24 cellular contexts compared by ENCODE assay signal in genomic region chr2:199018826-199019225, GRCh38.
"Had no signal": no experiment of that assay in that cellular context is flagged by ENCODE, and none has a peak within 500 bp of the region (broad histone marks: within the 10 kb centered on the region; RNA-seq: fewer than 3 reads in every experiment).

No MANE protein-coding gene starts in this region.

- FAIRE-seq: endometrium had no signal

- H3K27ac ChIP-seq: body of pancreas, cardiac muscle cell, hepatocyte, left ventricle myocardium inferior, neural progenitor cell, prostate gland, tibial nerve, VCaP had no signal

- H3K27me3 ChIP-seq: body of pancreas, cardiac muscle cell, neural progenitor cell, tibial nerve had no signal

- H3K4me3 ChIP-seq: body of pancreas, cardiac muscle cell, hepatocyte, left ventricle myocardium inferior, neural progenitor cell, prostate gland, tibial nerve had no signal

- H3K4me3 Mint-ChIP-seq: activated CD4-positive, alpha-beta memory T cell treated with anti-CD3 and anti-CD28 coated beads, Interleukin-2, amount 10 ng/mL, durations not matched to agents 7 days and 5 days; activated CD4-positive, alpha-beta T cell treated with anti-CD3 and anti-CD28 coated beads, Interleukin-2, amount 10 ng/mL, durations not matched to agents 24 days and 14 days; activated naive CD4-positive, alpha-beta T cell treated with anti-CD3 and anti-CD28 coated beads for 36 hours; activated naive CD8-positive, alpha-beta T cell treated with anti-CD3 and anti-CD28 coated beads, Interleukin-2, amount 10 ng/mL, durations not matched to agents 7 days and 5 days; activated T-cell treated with anti-CD3 and anti-CD28 coated beads, Interleukin-2, amount 50 U/mL, for 72 hours; immature natural killer cell; naive thymus-derived CD8-positive, alpha-beta T cell; neural progenitor cell; stimulated activated effector memory CD8-positive, alpha-beta T cell treated with anti-CD3 and anti-CD28 coated beads, Interleukin-12 subunit alpha, Interleukin-12 subunit beta, amount 100 ng/mL, for 72 hours; stimulated activated naive CD8-positive, alpha-beta T cell treated with anti-CD3 and anti-CD28 coated beads, Interleukin-15, amount 100 ng/mL, for 72 hours had no signal

- DNase-seq: activated CD4-positive, alpha-beta memory T cell treated with anti-CD3 and anti-CD28 coated beads, Interleukin-2, amount 10 ng/mL, durations not matched to agents 7 days and 5 days; activated CD4-positive, alpha-beta T cell treated with anti-CD3 and anti-CD28 coated beads, Interleukin-2, amount 10 ng/mL, durations not matched to agents 24 days and 14 days; activated effector memory CD4-positive, alpha-beta T cell treated with Interleukin-2 at 50 U/mL for 16 hours; activated naive CD4-positive, alpha-beta T cell treated with anti-CD3 and anti-CD28 coated beads for 36 hours; activated naive CD8-positive, alpha-beta T cell treated with anti-CD3 and anti-CD28 coated beads, Interleukin-2, amount 10 ng/mL, durations not matched to agents 7 days and 5 days; activated T-cell treated with anti-CD3 and anti-CD28 coated beads, Interleukin-2, amount 50 U/mL, for 72 hours; amygdala; body of pancreas; glutamatergic neuron; immature natural killer cell; left ventricle myocardium inferior; naive thymus-derived CD8-positive, alpha-beta T cell; right cardiac atrium; stimulated activated CD4-positive, alpha-beta T cell treated with anti-CD3 and anti-CD28 coated beads, Interleukin-12 subunit alpha, Interleukin-12 subunit beta, amount 100 ng/mL, for 4 hours; stimulated activated naive CD8-positive, alpha-beta T cell treated with anti-CD3 and anti-CD28 coated beads, Interleukin-15, amount 100 ng/mL, for 72 hours had no signal

- H3K27ac Mint-ChIP-seq: activated CD4-positive, alpha-beta memory T cell treated with anti-CD3 and anti-CD28 coated beads, Interleukin-2, amount 10 ng/mL, durations not matched to agents 7 days and 5 days; activated CD4-positive, alpha-beta T cell treated with anti-CD3 and anti-CD28 coated beads, Interleukin-2, amount 10 ng/mL, durations not matched to agents 24 days and 14 days; activated naive CD4-positive, alpha-beta T cell treated with anti-CD3 and anti-CD28 coated beads for 36 hours; activated naive CD8-positive, alpha-beta T cell treated with anti-CD3 and anti-CD28 coated beads, Interleukin-2, amount 10 ng/mL, durations not matched to agents 7 days and 5 days; activated T-cell treated with anti-CD3 and anti-CD28 coated beads, Interleukin-2, amount 50 U/mL, for 72 hours; immature natural killer cell; naive thymus-derived CD8-positive, alpha-beta T cell; neural progenitor cell; stimulated activated effector memory CD8-positive, alpha-beta T cell treated with anti-CD3 and anti-CD28 coated beads, Interleukin-12 subunit alpha, Interleukin-12 subunit beta, amount 100 ng/mL, for 72 hours; stimulated activated naive CD8-positive, alpha-beta T cell treated with anti-CD3 and anti-CD28 coated beads, Interleukin-15, amount 100 ng/mL, for 72 hours had no signal

- H3K4me2 ChIP-seq: hepatocyte, neural progenitor cell had no signal

- H3K4me1 Mint-ChIP-seq: activated CD4-positive, alpha-beta memory T cell treated with anti-CD3 and anti-CD28 coated beads, Interleukin-2, amount 10 ng/mL, durations not matched to agents 7 days and 5 days; activated CD4-positive, alpha-beta T cell treated with anti-CD3 and anti-CD28 coated beads, Interleukin-2, amount 10 ng/mL, durations not matched to agents 24 days and 14 days; activated naive CD8-positive, alpha-beta T cell treated with anti-CD3 and anti-CD28 coated beads, Interleukin-2, amount 10 ng/mL, durations not matched to agents 7 days and 5 days; immature natural killer cell; naive thymus-derived CD8-positive, alpha-beta T cell; neural progenitor cell; stimulated activated effector memory CD8-positive, alpha-beta T cell treated with anti-CD3 and anti-CD28 coated beads, Interleukin-12 subunit alpha, Interleukin-12 subunit beta, amount 100 ng/mL, for 72 hours; stimulated activated naive CD8-positive, alpha-beta T cell treated with anti-CD3 and anti-CD28 coated beads, Interleukin-15, amount 100 ng/mL, for 72 hours had no signal

- H3K27me3 Mint-ChIP-seq: activated CD4-positive, alpha-beta memory T cell treated with anti-CD3 and anti-CD28 coated beads, Interleukin-2, amount 10 ng/mL, durations not matched to agents 7 days and 5 days; activated CD4-positive, alpha-beta T cell treated with anti-CD3 and anti-CD28 coated beads, Interleukin-2, amount 10 ng/mL, durations not matched to agents 24 days and 14 days; activated naive CD8-positive, alpha-beta T cell treated with anti-CD3 and anti-CD28 coated beads, Interleukin-2, amount 10 ng/mL, durations not matched to agents 7 days and 5 days; naive thymus-derived CD8-positive, alpha-beta T cell; stimulated activated naive CD8-positive, alpha-beta T cell treated with anti-CD3 and anti-CD28 coated beads, Interleukin-15, amount 100 ng/mL, for 72 hours had no signal

- H3K9me3 Mint-ChIP-seq: activated CD4-positive, alpha-beta memory T cell treated with anti-CD3 and anti-CD28 coated beads, Interleukin-2, amount 10 ng/mL, durations not matched to agents 7 days and 5 days; activated CD4-positive, alpha-beta T cell treated with anti-CD3 and anti-CD28 coated beads, Interleukin-2, amount 10 ng/mL, durations not matched to agents 24 days and 14 days; activated naive CD4-positive, alpha-beta T cell treated with anti-CD3 and anti-CD28 coated beads for 36 hours; activated naive CD8-positive, alpha-beta T cell treated with anti-CD3 and anti-CD28 coated beads, Interleukin-2, amount 10 ng/mL, durations not matched to agents 7 days and 5 days; activated T-cell treated with anti-CD3 and anti-CD28 coated beads, Interleukin-2, amount 50 U/mL, for 72 hours; neural progenitor cell; stimulated activated naive CD8-positive, alpha-beta T cell treated with anti-CD3 and anti-CD28 coated beads, Interleukin-15, amount 100 ng/mL, for 72 hours had no signal

- H3K36me3 ChIP-seq: cardiac muscle cell, left ventricle myocardium inferior, neural progenitor cell, prostate gland, tibial nerve had no signal

- H3K9me3 ChIP-seq: body of pancreas, left ventricle myocardium inferior, prostate gland, tibial nerve had no signal

- H3K9ac ChIP-seq: neural progenitor cell had no signal

- ATAC-seq: activated CD4-positive, CD25-positive, alpha-beta regulatory T cell treated with anti-CD3 and anti-CD28 coated beads, Interleukin-2, amount 50 U/mL, for 24 hours; activated T-cell treated with anti-CD3 and anti-CD28 coated beads, Interleukin-2, amount 50 U/mL, for 72 hours; body of pancreas; naive thymus-derived CD8-positive, alpha-beta T cell; right cardiac atrium; stimulated activated effector memory CD8-positive, alpha-beta T cell treated with anti-CD3 and anti-CD28 coated beads, Interleukin-12 subunit alpha, Interleukin-12 subunit beta, amount 100 ng/mL, for 72 hours; stimulated activated naive CD8-positive, alpha-beta T cell treated with anti-CD3 and anti-CD28 coated beads, Interleukin-15, amount 100 ng/mL, for 72 hours had no signal

- H3K79me2 ChIP-seq: hepatocyte had no signal

- H2AFZ ChIP-seq: hepatocyte, neural progenitor cell had no signal

- H3K4me1 ChIP-seq: body of pancreas, left ventricle myocardium inferior, neural progenitor cell, prostate gland, tibial nerve had no signal

- H3K36me3 Mint-ChIP-seq: activated naive CD8-positive, alpha-beta T cell treated with anti-CD3 and anti-CD28 coated beads, Interleukin-2, amount 10 ng/mL, durations not matched to agents 7 days and 5 days; immature natural killer cell; naive thymus-derived CD8-positive, alpha-beta T cell; neural progenitor cell; stimulated activated effector memory CD8-positive, alpha-beta T cell treated with anti-CD3 and anti-CD28 coated beads, Interleukin-12 subunit alpha, Interleukin-12 subunit beta, amount 100 ng/mL, for 72 hours had no signal
